In the genomic region with DNA sequence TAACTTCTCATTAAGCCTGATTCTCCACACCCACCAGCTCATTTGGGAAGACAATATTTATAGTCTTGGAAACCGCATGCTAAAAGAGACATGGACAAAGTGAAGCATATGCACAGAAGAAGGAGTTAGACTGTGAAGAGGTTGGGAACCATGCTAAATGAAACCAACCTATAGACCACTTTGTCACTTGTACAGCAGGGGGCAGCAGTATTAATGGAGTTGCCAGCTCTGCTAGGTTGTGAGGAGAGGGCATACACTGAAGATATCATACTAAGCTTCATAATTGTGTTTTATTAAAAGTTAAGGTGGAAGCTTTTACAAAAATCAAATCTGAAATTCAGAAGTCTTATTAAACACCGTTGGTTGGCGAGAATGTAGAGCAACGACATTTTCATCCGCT, we compare ENCODE assay signal across 8 cellular contexts. TPM values are rescaled to one million over a fixed set of nuclear protein-coding genes. Genes with fewer than 3 reads are reported as not detected.
DNase-seq lines count a peak whose midpoint lies in the region; ATAC-seq and TF ChIP-seq lines count a peak whose summit lies in the region.

No MANE protein-coding gene starts in this region.

- H3K4me3 ChIP-seq in stomach, result no peak overlapping the region

- intact Hi-C loops in stomach (cut with DNase I; ENCODE audit: low total_unique reads), result no loop called here

- ATAC-seq in HG02642 (IDR thresholded peaks at IDR 0.05; ENCODE audit: poor library complexity, unreplicated experiment), result peak; percentile 87
- peak; percentile 46 for ATAC-seq in esophagus mucosa
- no peak for ATAC-seq in activated T-cell treated with anti-CD3 and anti-CD28 coated beads, Interleukin-2, amount 50 U/mL, for 72 hours (replicated peaks in 1 of 2)

- H3K9me3 Mint-ChIP-seq in activated T-cell treated with anti-CD3 and anti-CD28 coated beads, Interleukin-2, amount 50 U/mL, for 72 hours, result peaks cover 3 to 12% of the 10 kb centered on the region in 2 donors

- H3K4me1 Mint-ChIP-seq in activated T-cell treated with anti-CD3 and anti-CD28 coated beads, Interleukin-2, amount 50 U/mL, for 72 hours (ENCODE audit: low read depth), result no peaks in the 10 kb centered on the region

- TF ChIP-seq EP300 in stomach (IDR thresholded peaks at IDR 0.05), result no peak

- no peak overlapping the region for H3K4me3 Mint-ChIP-seq in activated T-cell treated with anti-CD3 and anti-CD28 coated beads, Interleukin-2, amount 50 U/mL, for 72 hours

- H3K27ac Mint-ChIP-seq in activated T-cell treated with anti-CD3 and anti-CD28 coated beads, Interleukin-2, amount 50 U/mL, for 72 hours, result no peak overlapping the region

- H3K27me3 Mint-ChIP-seq in activated T-cell treated with anti-CD3 and anti-CD28 coated beads, Interleukin-2, amount 50 U/mL, for 72 hours (ENCODE audit: low read depth), result no peaks in the 10 kb centered on the region

- TF ChIP-seq POLR2A in stomach (IDR thresholded peaks at IDR 0.05), result no peak

- H3K36me3 ChIP-seq in stomach, result no peaks in the 10 kb centered on the region

- peaks cover 0 to 4% of the 10 kb centered on the region in 2 donors for H3K36me3 Mint-ChIP-seq in activated T-cell treated with anti-CD3 and anti-CD28 coated beads, Interleukin-2, amount 50 U/mL, for 72 hours (ENCODE audit: insufficient read depth in 2 of 2)

- H3K9me3 ChIP-seq in stomach, result peaks cover 0 to 6% (median 3%) of the 10 kb centered on the region in 4 donors

- no peaks in the 10 kb centered on the region for H3K27me3 ChIP-seq in stomach

- H3K4me1 ChIP-seq in stomach, result no peaks in the 10 kb centered on the region

- peak in 4 of 7 experiments; percentile 3 to 21 (median 18) for TF ChIP-seq CTCF in stomach (IDR thresholded peaks at IDR 0.05)

- DNase-seq in NCI-H748 (lab: John Stamatoyannopoulos, UW; ENCODE audit: unreplicated experiment) (peak; percentile 24), NCI-H748 treated with DMSO at 0.1 percent for 48 hours (lab: John Stamatoyannopoulos, UW) (no peak), NCI-H82 treated with DMSO at 0.1 percent for 48 hours (lab: John Stamatoyannopoulos, UW; ENCODE audit: unreplicated experiment) (peak; percentile 15), stomach (no peak)
- no peak for DNase-seq in activated CD4-positive, alpha-beta T cell treated with anti-CD3 and anti-CD28 coated beads, Interleukin-2, amount 50 U/mL, for 48 hours
- no peak for DNase-seq in activated T-cell treated with anti-CD3 and anti-CD28 coated beads, Interleukin-2, amount 50 U/mL, for 72 hours

- no peak overlapping the region for H3K27ac ChIP-seq in stomach

- WGBS in stomach, 5 donors, result 86 to 91% (median 90%) methylated on average over 5 of the region's 5 CpGs

RNA-seq across cellular contexts. Expression of a gene that starts 38.3 kb away (rescaled TPM):
- total RNA-seq in esophagus mucosa (not detected), stomach (1 to 10 TPM in 1 of 5 donors, under 1 TPM in 1, not detected in 3; 0.45 to 3.3 TPM)
- 1 to 10 TPM in 1 of 3 donors, under 1 TPM in 2; 0.10 to 1.4 (median 0.68) TPM for polyA plus RNA-seq in stomach
- not detected for total RNA-seq in activated T-cell treated with anti-CD3 and anti-CD28 coated beads, Interleukin-2, amount 50 U/mL, for 72 hours

Comparison
In these comparisons a context has a peak if more than half of its experiments do, and no peak if none do; other contexts are left out.
1. DNase-seq: peak in NCI-H748 (single experiment) and NCI-H82 treated with DMSO at 0.1 percent for 48 hours (single experiment); none in NCI-H748 treated with DMSO at 0.1 percent for 48 hours (single experiment), stomach (single experiment), activated CD4-positive, alpha-beta T cell treated with anti-CD3 and anti-CD28 coated beads, Interleukin-2, amount 50 U/mL, for 48 hours (0 of 2) and activated T-cell treated with anti-CD3 and anti-CD28 coated beads, Interleukin-2, amount 50 U/mL, for 72 hours (0 of 2).
2. ATAC-seq: peak in HG02642 (single experiment) and esophagus mucosa (single experiment); none in activated T-cell treated with anti-CD3 and anti-CD28 coated beads, Interleukin-2, amount 50 U/mL, for 72 hours (0 of 2).